In the genomic region with DNA sequence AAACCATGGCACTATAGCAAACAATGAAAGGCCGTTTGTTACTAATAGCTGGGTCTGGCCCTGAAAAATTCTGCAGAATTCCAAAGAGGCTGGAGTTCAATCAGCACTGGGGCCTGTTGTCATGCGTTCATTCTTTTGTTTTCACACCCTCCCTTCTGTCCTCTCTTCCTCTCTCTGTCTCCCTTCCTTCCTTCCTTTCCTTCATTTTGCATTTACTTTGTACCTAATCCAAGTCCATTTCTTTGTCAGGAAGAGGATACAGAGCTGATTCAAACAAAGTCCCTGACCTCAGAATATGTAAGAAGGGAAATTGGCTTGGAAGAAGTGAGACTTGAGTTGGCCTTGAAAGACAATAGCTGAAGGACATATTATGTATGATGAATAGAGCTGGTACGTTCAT, we compare ENCODE assay signal across 28 cellular contexts.
DNase-seq lines count a peak whose midpoint lies in the region; ATAC-seq lines count a peak whose summit lies in the region.
"Had no signal": no experiment of that assay in that cellular context is flagged by ENCODE, and none has a peak within 500 bp of the region (broad histone marks: within the 10 kb centered on the region; RNA-seq: fewer than 3 reads in every experiment).

No MANE protein-coding gene starts in this region.

- peak; percentile 87 to 94 for DNase-seq in dermis microvascular lymphatic vessel endothelial cell (ENCODE audit: low read depth in 2 of 2)
- DNase-seq in iPS DF 4.7 (ENCODE audit: extremely low read depth, low spot score) = peak; percentile 69
- DNase-seq in pulmonary artery endothelial cell (ENCODE audit: low read depth, low spot score) = peak; percentile 86
- no peak for DNase-seq in left lobe of liver (ENCODE audit: low spot score)
- no peak for DNase-seq in NCI-H2171 treated with DMSO at 0.1 percent for 48 hours (lab: John Stamatoyannopoulos, UW)
- DNase-seq in AG08395 (ENCODE audit: low spot score) = no peak
- DNase-seq: activated CD4-positive, alpha-beta memory T cell treated with anti-CD3 and anti-CD28 coated beads for 36 hours; activated CD4-positive, alpha-beta T cell treated with anti-CD3 and anti-CD28 coated beads for 1 hour; activated CD8-positive, alpha-beta memory T cell treated with anti-CD3 and anti-CD28 coated beads, Interleukin-2, amount 50 U/mL, for 4 hours; activated naive CD4-positive, alpha-beta T cell treated with anti-CD3 and anti-CD28 coated beads, Interleukin-2, amount 10 ng/mL, durations not matched to agents 7 days and 5 days; body of pancreas; H7; kidney; naive thymus-derived CD8-positive, alpha-beta T cell; NCI-H1417 treated with DMSO at 0.1 percent for 48 hours; NCI-H2081; NCI-H345; NCI-H69; PC-9; small intestine; stimulated activated CD8-positive, alpha-beta memory T cell treated with anti-CD3 and anti-CD28 coated beads, Interleukin-4, amount 100 ng/mL, for 48 hours; stomach; T-helper 2 cell had no signal

- 0 out of 2 replicates have a peak, but pooled peaks cover 2% of the 10 kb centered on the region for H3K9me3 ChIP-seq in HUES6 (ENCODE audit: control insufficient read depth, insufficient read depth, low read depth, low read length)
- H3K9me3 ChIP-seq: adrenal gland; BLaER1 treated with 17β-estradiol and CSF1 and Interleukin-3, amounts not matched to agents 10 nM and 100 nM; body of pancreas had no signal

- peaks cover 20% of the 10 kb centered on the region for H3K4me1 ChIP-seq in HUES6 (ENCODE audit: control insufficient read depth, insufficient read depth, low read length)
- H3K4me1 ChIP-seq: adrenal gland; BLaER1 treated with 17β-estradiol and CSF1 and Interleukin-3, amounts not matched to agents 10 nM and 100 nM; body of pancreas; parathyroid adenoma; stomach had no signal

- H3K27me3 ChIP-seq in HUES6 (ENCODE audit: control insufficient read depth, insufficient read depth, low read length) = no peaks in the 10 kb centered on the region; the same call in 1 of the 2 replicates
- H3K27me3 ChIP-seq: adrenal gland; BLaER1 treated with 17β-estradiol and CSF1 and Interleukin-3, amounts not matched to agents 10 nM and 100 nM; body of pancreas; stomach had no signal

- no peak overlapping the region for H3K4me3 ChIP-seq in HUES6 (ENCODE audit: low read depth, low read length)
- H3K4me3 ChIP-seq: adrenal gland; BLaER1 treated with 17β-estradiol and CSF1 and Interleukin-3, amounts not matched to agents 10 nM and 100 nM; body of pancreas; PC-9; stomach had no signal

- H3K9ac ChIP-seq in HUES6 (ENCODE audit: low read length) = no peak overlapping the region
- H3K9ac ChIP-seq: BLaER1 treated with 17β-estradiol and CSF1 and Interleukin-3, amounts not matched to agents 10 nM and 100 nM; parathyroid adenoma had no signal

- H3K36me3 ChIP-seq in HUES6 (ENCODE audit: control insufficient read depth, insufficient read depth, low read length) = no peaks in the 10 kb centered on the region
- H3K36me3 ChIP-seq: adrenal gland; BLaER1 treated with 17β-estradiol and CSF1 and Interleukin-3, amounts not matched to agents 10 nM and 100 nM; stomach had no signal

- no peak for ATAC-seq in left lobe of liver
- ATAC-seq: body of pancreas; naive thymus-derived CD8-positive, alpha-beta T cell; Right ventricle myocardium inferior had no signal

- peak overlapping the region; percentile 62; the same call in 1 of the 2 replicates for H3K27ac ChIP-seq in HUES6 (ENCODE audit: low read depth, low read length)
- H3K27ac ChIP-seq: BLaER1 treated with 17β-estradiol and CSF1 and Interleukin-3, amounts not matched to agents 10 nM and 100 nM; body of pancreas; parathyroid adenoma; PC-9; stomach had no signal

Comparison
In these comparisons a context has a peak if more than half of its experiments do, and no peak if none do; other contexts are left out.
1. DNase-seq: peak in dermis microvascular lymphatic vessel endothelial cell (2 of 2), iPS DF 4.7 (single experiment) and pulmonary artery endothelial cell (single experiment); none in left lobe of liver (single experiment), NCI-H2171 treated with DMSO at 0.1 percent for 48 hours (single experiment) and AG08395 (single experiment).